ENCODE assay signal across 22 cellular contexts in genomic region chrX:68939868-68940267, GRCh38.
"Had no signal": no experiment of that assay in that cellular context is flagged by ENCODE, and none has a peak within 500 bp of the region (broad histone marks: within the 10 kb centered on the region; RNA-seq: fewer than 3 reads in every experiment).

No MANE protein-coding gene starts in this region.

- H3K4me3 Mint-ChIP-seq: activated CD4-positive, alpha-beta memory T cell treated with anti-CD3 and anti-CD28 coated beads for 36 hours; activated naive CD8-positive, alpha-beta T cell treated with anti-CD3 and anti-CD28 coated beads, Interleukin-2, amount 50 U/mL, for 24 hours; activated T-helper 1 cell treated with anti-CD3 and anti-CD28 coated beads, Interleukin-12 subunit alpha, Interleukin-12 subunit beta, Interleukin-2, Interleukin-4 antibody, amounts not matched to agents 30 ng/mL and 10 ng/mL and 1 ng/mL, durations not matched to agents 14 hours and 24 hours and 36 hours; brain; mesothelial cell of epicardium; nephron progenitor cell; T-helper 1 cell treated with Interleukin-12 subunit alpha and Interleukin-12 subunit beta and Interleukin-4 antibody, amounts not matched to agents 30 μg/mL and 1 μg/mL, for 36 hours had no signal

- H3K9me3 Mint-ChIP-seq: activated CD4-positive, alpha-beta memory T cell treated with anti-CD3 and anti-CD28 coated beads for 36 hours; activated naive CD8-positive, alpha-beta T cell treated with anti-CD3 and anti-CD28 coated beads, Interleukin-2, amount 50 U/mL, for 24 hours; activated T-helper 1 cell treated with anti-CD3 and anti-CD28 coated beads, Interleukin-12 subunit alpha, Interleukin-12 subunit beta, Interleukin-2, Interleukin-4 antibody, amounts not matched to agents 30 ng/mL and 10 ng/mL and 1 ng/mL, durations not matched to agents 14 hours and 24 hours and 36 hours; T-helper 1 cell treated with Interleukin-12 subunit alpha and Interleukin-12 subunit beta and Interleukin-4 antibody, amounts not matched to agents 30 μg/mL and 1 μg/mL, for 36 hours had no signal

- H3K4me3 ChIP-seq: gastroesophageal sphincter, left ventricle myocardium inferior, thoracic aorta, upper lobe of right lung had no signal

- H3K27ac Mint-ChIP-seq: activated CD4-positive, alpha-beta memory T cell treated with anti-CD3 and anti-CD28 coated beads for 36 hours; activated naive CD8-positive, alpha-beta T cell treated with anti-CD3 and anti-CD28 coated beads, Interleukin-2, amount 50 U/mL, for 24 hours; activated T-helper 1 cell treated with anti-CD3 and anti-CD28 coated beads, Interleukin-12 subunit alpha, Interleukin-12 subunit beta, Interleukin-2, Interleukin-4 antibody, amounts not matched to agents 30 ng/mL and 10 ng/mL and 1 ng/mL, durations not matched to agents 14 hours and 24 hours and 36 hours; mesothelial cell of epicardium; nephron progenitor cell; T-helper 1 cell treated with Interleukin-12 subunit alpha and Interleukin-12 subunit beta and Interleukin-4 antibody, amounts not matched to agents 30 μg/mL and 1 μg/mL, for 36 hours had no signal

- DNase-seq: activated CD4-positive, alpha-beta memory T cell treated with anti-CD3 and anti-CD28 coated beads for 36 hours; activated CD4-positive, alpha-beta T cell treated with anti-CD3 and anti-CD28 coated beads for 48 hours; activated gamma-delta T cell; activated naive CD4-positive, alpha-beta T cell treated with anti-CD3 and anti-CD28 coated beads, Interleukin-2, amount 50 U/mL, for 16 hours; activated naive CD8-positive, alpha-beta T cell treated with anti-CD3 and anti-CD28 coated beads, Interleukin-2, amount 50 U/mL, for 24 hours; activated T-cell treated with anti-CD3 and anti-CD28 coated beads for 4 hours; caudate nucleus; hypothalamus; left ventricle myocardium inferior; nephron progenitor cell; nucleus accumbens; stimulated activated CD4-positive, alpha-beta T cell treated with anti-CD3 and anti-CD28 coated beads, Interleukin-4, amount 100 ng/mL, for 24 hours; stimulated activated naive CD4-positive, alpha-beta T cell treated with Interleukin-2 at 50 U/mL for 16 hours; T1000; upper lobe of right lung had no signal

- H3K27ac ChIP-seq: epithelial cell of prostate, gastroesophageal sphincter, thoracic aorta, upper lobe of right lung had no signal

- H3K27me3 Mint-ChIP-seq: activated CD4-positive, alpha-beta memory T cell treated with anti-CD3 and anti-CD28 coated beads for 36 hours; activated naive CD8-positive, alpha-beta T cell treated with anti-CD3 and anti-CD28 coated beads, Interleukin-2, amount 50 U/mL, for 24 hours had no signal

- H3K36me3 ChIP-seq: gastroesophageal sphincter, left ventricle myocardium inferior, thoracic aorta, upper lobe of right lung had no signal

- H3K9me3 ChIP-seq: gastroesophageal sphincter, left ventricle myocardium inferior, thoracic aorta, upper lobe of right lung had no signal

- H3K4me1 Mint-ChIP-seq: activated naive CD8-positive, alpha-beta T cell treated with anti-CD3 and anti-CD28 coated beads, Interleukin-2, amount 50 U/mL, for 24 hours had no signal

- H3K27me3 ChIP-seq: gastroesophageal sphincter, upper lobe of right lung had no signal

- H3K36me3 Mint-ChIP-seq: activated CD4-positive, alpha-beta memory T cell treated with anti-CD3 and anti-CD28 coated beads for 36 hours; brain; mesothelial cell of epicardium had no signal

- ATAC-seq: activated naive CD8-positive, alpha-beta T cell treated with anti-CD3 and anti-CD28 coated beads, Interleukin-2, amount 50 U/mL, for 24 hours; gastroesophageal sphincter; upper lobe of right lung had no signal

- H3K4me1 ChIP-seq: gastroesophageal sphincter, upper lobe of right lung had no signal
